8 cellular contexts compared by ENCODE assay signal in the genomic region with DNA sequence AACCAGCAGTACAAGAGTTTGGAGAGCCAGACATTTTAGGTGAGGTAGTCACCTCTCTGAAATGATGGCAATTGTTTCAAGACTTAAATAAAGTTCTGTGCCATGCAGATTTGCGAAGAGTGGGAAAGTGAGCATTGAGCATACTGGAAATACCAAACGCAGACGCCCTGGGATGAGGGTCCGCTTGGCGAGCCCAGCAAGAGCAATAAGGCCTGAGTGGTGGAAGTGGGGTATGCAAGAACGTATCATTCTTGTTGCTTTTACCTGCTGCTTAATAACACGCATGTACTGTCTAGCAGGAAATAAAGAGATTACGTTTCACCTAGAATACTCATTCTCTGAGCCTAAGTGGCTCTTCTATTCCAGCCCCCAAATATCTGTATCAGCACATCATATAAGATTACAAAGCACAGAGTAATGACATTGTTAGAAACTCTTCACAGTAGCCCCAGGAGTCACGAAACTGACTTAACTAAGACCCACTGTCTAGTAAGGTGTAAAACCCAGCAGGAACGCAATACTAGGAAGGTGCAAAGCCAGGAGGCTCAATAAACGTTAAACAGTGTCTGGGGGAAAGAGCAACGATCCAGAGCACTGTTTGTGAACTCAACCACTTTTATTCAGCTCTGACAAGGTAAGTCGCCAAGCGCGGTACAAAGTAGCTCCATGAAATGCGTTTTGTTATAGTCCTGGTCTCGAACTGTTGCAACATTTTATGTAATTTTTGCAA. TPM values are rescaled to one million over a fixed set of nuclear protein-coding genes. Genes with fewer than 3 reads are reported as not detected.
DNase-seq lines count a peak whose midpoint lies in the region; ATAC-seq, FAIRE-seq and TF ChIP-seq lines count a peak whose summit lies in the region.

No MANE protein-coding gene starts in this region.

- ATAC-seq in DND-41 (ENCODE audit: insufficient read depth, low read depth), result peak; percentile 3; the same call in 2 of the 3 replicates
- peak; percentile 19 for ATAC-seq in GM12878
- peak; percentile 0 for ATAC-seq in thoracic aorta (ENCODE audit: insufficient number of reproducible peaks, low FRiP score, low read depth)

- H3K27ac ChIP-seq in DND-41 (ENCODE audit: low read length) (peak overlapping the region; percentile 86), GM12878 (ENCODE audit: control insufficient read depth, insufficient read depth) (peak overlapping the region; percentile 93), thoracic aorta (peak overlapping the region; percentile 96)

- H3K79me2 ChIP-seq in DND-41 (ENCODE audit: insufficient read depth, low read length) (peaks cover 35% of the 10 kb centered on the region), GM12878 (ENCODE audit: control insufficient read depth, insufficient read depth, low read length) (peaks cover 48% of the 10 kb centered on the region)

- peak overlapping the region; percentile 84 for H2AFZ ChIP-seq in DND-41 (ENCODE audit: low read depth, low read length)
- H2AFZ ChIP-seq in GM12878 (ENCODE audit: control insufficient read depth, low read depth, low read length), result peak overlapping the region; percentile 93

- no peaks in the 10 kb centered on the region for H3K9me3 ChIP-seq in DND-41 (ENCODE audit: insufficient read depth, low read length, severe bottlenecking)
- no peaks in the 10 kb centered on the region for H3K9me3 ChIP-seq in GM12878 (replicated peaks; ENCODE audit: control insufficient read depth, insufficient read depth, low read length)
- no peaks in the 10 kb centered on the region for H3K9me3 ChIP-seq in thoracic aorta

- SMC1A ChIA-PET in GM12878 (lab: Charles Lee; ENCODE audit: uncharacterized antibody, unreplicated experiment), result interaction anchor here (0.7 to 4.9 kb wide), 9 partner anchors 25 to 134 kb away, joined by 3 to 27 read pairs (median 3); no protein-coding TSS in a partner anchor

- POLR2A ChIA-PET in GM12878 (lab: Charles Lee), result interaction anchor here (0.8 to 1.5 kb wide), 6 partner anchors 10 to 42 kb away, joined by 3 to 4 read pairs (median 3); no protein-coding TSS in a partner anchor

- peaks cover 30% of the 10 kb centered on the region for H3K4me1 ChIP-seq in DND-41 (ENCODE audit: insufficient read depth, low read length)
- peaks cover 29% of the 10 kb centered on the region for H3K4me1 ChIP-seq in GM12878 (ENCODE audit: control insufficient read depth, insufficient read depth, low read length)
- H3K4me1 ChIP-seq in thoracic aorta (ENCODE audit: control insufficient read depth in 1 of 2, low read depth in 2 of 2), result peaks cover 17 to 27% of the 10 kb centered on the region in 2 donors

- no peak for TF ChIP-seq EP300 in GM12878 (IDR thresholded peaks at IDR 0.05; ENCODE audit: borderline replicate concordance in 1 of 2, control insufficient read depth in 1 of 2, low read depth in 2 of 2, low read length in 2 of 2)

- TF ChIP-seq CTCF in DND-41 (IDR thresholded peaks at IDR 0.05; ENCODE audit: borderline replicate concordance, extremely low read depth, low read length, poor library complexity, severe bottlenecking) (no peak), NB4 (IDR thresholded peaks at IDR 0.05; ENCODE audit: low read depth, low read length) (no peak), GM12878 (IDR thresholded peaks at IDR 0.05 in 2 of 3, conservative IDR thresholded peaks at IDR 0.05 in 1 of 3; ENCODE audit: control insufficient read depth in 2 of 3, extremely low read depth in 1 of 3, insufficient read depth in 1 of 3, low read depth in 3 of 3, low read length in 3 of 3) (no peak), thoracic aorta (IDR thresholded peaks at IDR 0.05) (no peak)

- in situ Hi-C loops in GM12878 (cut with MboI), result no loop called here

- no peak for TF ChIP-seq POLR2A in NB4 (IDR thresholded peaks at IDR 0.05; ENCODE audit: extremely low read depth, insufficient read length)
- TF ChIP-seq POLR2A in GM12878 (IDR thresholded peaks at IDR 0.05; ENCODE audit: low read depth, low read length), result 0 out of 2 replicates have a peak, but pooled peaks have one; percentile 10

- FAIRE-seq in GM12878 (lab: Jason Lieb, UNC), result peak; percentile 61

- intact Hi-C loops in GM12878 (cut with micrococcal nuclease; ENCODE audit: unreplicated experiment), result loop anchor here (1.0 to 2.0 kb wide), 4 partner anchors 27 to 48 kb away; no protein-coding TSS in a partner anchor

- H3K9ac ChIP-seq in DND-41 (ENCODE audit: low read depth, low read length), result peak overlapping the region; percentile 78
- peak overlapping the region; percentile 99 for H3K9ac ChIP-seq in GM12878 (ENCODE audit: control insufficient read depth, insufficient read depth, low read length)

- H4K20me1 ChIP-seq in DND-41 (ENCODE audit: insufficient read depth, low read length) (no peaks in the 10 kb centered on the region), GM12878 (ENCODE audit: control insufficient read depth, insufficient read depth) (no peaks in the 10 kb centered on the region)

- WGBS in GM12878 (ENCODE audit: insufficient coverage, insufficient replicate concordance, low lambda C conversion rate, missing lambda C conversion rate), result 51% methylated on average over 17 of the region's 17 CpGs

- RAD21 ChIA-PET in GM12878 (lab: Charles Lee; ENCODE audit: unreplicated experiment), result interaction anchor here (0.9 to 3.1 kb wide), 5 partner anchors 26 to 48 kb away, joined by 3 to 30 read pairs (median 4); no protein-coding TSS in a partner anchor

- no peaks in the 10 kb centered on the region for H3K36me3 ChIP-seq in DND-41 (ENCODE audit: insufficient read depth, low read length)
- H3K36me3 ChIP-seq in GM12878 (ENCODE audit: control insufficient read depth in 2 of 2, insufficient read depth in 2 of 2, low read length in 1 of 2), result no peaks in the 10 kb centered on the region
- no peaks in the 10 kb centered on the region for H3K36me3 ChIP-seq in thoracic aorta

- CTCF ChIA-PET in GM12878 (lab: Yijun Ruan, JAX), result interaction anchor here (0.7 to 1.7 kb wide), 5 partner anchors 9 to 197 kb away, joined by 3 to 5 read pairs (median 3); no protein-coding TSS in a partner anchor

- no peak for TF ChIP-seq RAD21 in GM12878 (IDR thresholded peaks at IDR 0.05; ENCODE audit: insufficient read depth, low read depth, low read length)

- BruUV-seq in GM12878 (replicated peaks; lab: Mats Ljungman, UMichigan), result TSS peak; percentile 57

- DNase-seq in DND-41 (peak; percentile 34), NB4 (ENCODE audit: low read depth) (peak; percentile 45), GM12878 (ENCODE audit: low read depth, low spot score) (peak; percentile 38), left kidney (ENCODE audit: low read depth, low spot score) (peak; percentile 64), thoracic aorta (ENCODE audit: low spot score) (no peak), NCI-H2029 treated with DMSO at 0.1 percent for 48 hours (lab: John Stamatoyannopoulos, UW) (no peak), NCI-H1105 treated with DMSO at 0.1 percent for 48 hours (lab: John Stamatoyannopoulos, UW) (no peak), NK-92 (lab: John Stamatoyannopoulos, UW; ENCODE audit: unreplicated experiment) (no peak)

- peak overlapping the region; percentile 45 to 62; a peak in 3 of 4 replicates for H3K4me3 ChIP-seq in DND-41 (ENCODE audit: low read depth in 1 of 2, low read length in 2 of 2)
- peak overlapping the region; percentile 85 for H3K4me3 ChIP-seq in NB4 (ENCODE audit: low read depth, low read length)
- peak overlapping the region; percentile 77 for H3K4me3 ChIP-seq in GM12878
- peak overlapping the region; percentile 84 for H3K4me3 ChIP-seq in thoracic aorta

- H3K4me2 ChIP-seq in DND-41 (ENCODE audit: insufficient read depth, low read length), result peak overlapping the region; percentile 58
- H3K4me2 ChIP-seq in GM12878 (ENCODE audit: control insufficient read depth, insufficient read depth), result peak overlapping the region; percentile 70

- H3K27me3 ChIP-seq in DND-41 (ENCODE audit: insufficient read depth, low read length, poor library complexity) (no peaks in the 10 kb centered on the region), GM12878 (replicated peaks in 1 of 2; ENCODE audit: control insufficient read depth in 2 of 2, insufficient read depth in 2 of 2, low read length in 1 of 2) (no peaks in the 10 kb centered on the region), thoracic aorta (replicated peaks; ENCODE audit: insufficient read depth) (no peaks in the 10 kb centered on the region)

TF ChIP-seq in GM12878, 131 proteins besides CTCF, POLR2A, EP300 and RAD21 (continues in another document):
- 0 out of 2 replicates have a peak, but pooled peaks have one; percentile 10 for TF ChIP-seq PML (IDR thresholded peaks at IDR 0.05; ENCODE audit: low read length)
- 0 out of 2 replicates have a peak, but pooled peaks have one; percentile 21 for TF ChIP-seq ZNF217 (IDR thresholded peaks at IDR 0.05)
- TF ChIP-seq FOXM1 (IDR thresholded peaks at IDR 0.05; ENCODE audit: low read depth, low read length), result no peak

RNA-seq across cellular contexts. Expression of a gene that starts 1.3 kb away (rescaled TPM):
- 2.7 and 4.2 TPM in 2 replicates for total RNA-seq in GM12878 (2013; cell fraction: nucleolus; rRNA removed)
- total RNA-seq in GM12878 (2014; rRNA removed) (5.0 and 6.9 TPM in 2 replicates), GM12878 (2014; rRNA removed; fragmentation: Illumina TruSeq; extraction: Trizol) (6.9 and 8.3 TPM in 2 replicates), GM12878 (2021) (5.9 and 7.7 TPM in 2 replicates), thoracic aorta (10 to 100 TPM; 15.8 to 16.4 TPM)
- 9.4 TPM for polyA plus RNA-seq in GM12878 (2011; ENCODE audit: low read depth)
- polyA plus RNA-seq in GM12878 (2011; rRNA removed) (9.8 and 15.3 TPM in 2 replicates), GM12878 (2014; fragmentation: Illumina TruSeq; extraction: Trizol) (7.4 and 8.7 TPM in 2 replicates), GM12878 (2014; fragmentation: Nextera tagmentation; extraction: Ambion mirVana) (10 to 100 TPM in 1 of 2 experiments, 1 to 10 TPM in 1; 8.7 to 10.4 TPM), GM12878 (2014; rRNA removed) (7.5 and 7.7 TPM in 2 replicates), GM12878 (2016; fragmentation: Nextera tagmentation; extraction: Ambion mirVana) (10 to 100 TPM; 15.8 to 16.0 TPM)
- polyA plus RNA-seq in GM12878 (2011; cell fraction: cytosol; rRNA removed), result 3.9 and 5.7 TPM in 2 replicates
- 14.0 and 14.2 TPM in 2 replicates for polyA plus RNA-seq in GM12878 (2011; cell fraction: nucleus; rRNA removed)
- polyA plus RNA-seq in GM12878 (2012), result 9.5 and 16.1 TPM in 2 replicates
- polyA minus RNA-seq in GM12878 (2011; rRNA and poly(A)+ RNA removed), result 6.9 and 8.3 TPM in 2 replicates
- 1.6 and 1.9 TPM in 2 replicates for polyA minus RNA-seq in GM12878 (2011; cell fraction: cytosol; rRNA and poly(A)+ RNA removed)
- polyA minus RNA-seq in GM12878 (2011; cell fraction: nucleus; rRNA and poly(A)+ RNA removed), result 2.9 and 3.6 TPM in 2 replicates

Comparison
In these comparisons a context has a peak if more than half of its experiments do, and no peak if none do; other contexts are left out.
1. DNase-seq: peak in DND-41 (single experiment), NB4 (single experiment), GM12878 (single experiment) and left kidney (single experiment); none in thoracic aorta (single experiment), NCI-H2029 treated with DMSO at 0.1 percent for 48 hours (single experiment), NCI-H1105 treated with DMSO at 0.1 percent for 48 hours (single experiment) and NK-92 (single experiment).
2. Peak in every context shown above with its lines, with median percentiles within 50 percentile points of each other: ATAC-seq, H3K27ac ChIP-seq and H3K4me3 ChIP-seq.